33 cellular contexts compared by ENCODE assay signal in genomic region chr2:179304424-179304823, GRCh38.
"Had no signal": no experiment of that assay in that cellular context is flagged by ENCODE, and none has a peak within 500 bp of the region (broad histone marks: within the 10 kb centered on the region; RNA-seq: fewer than 3 reads in every experiment).

No MANE protein-coding gene starts in this region.

- H3K27ac ChIP-seq: brain microvascular endothelial cell, coronary artery, dorsolateral prefrontal cortex, gastroesophageal sphincter, WERI-Rb-1 had no signal

- DNase-seq: activated B cell treated with CpG ODN at 0.5 μM for 24 hours; activated CD4-positive, alpha-beta T cell treated with anti-CD3 and anti-CD28 coated beads for 48 hours; activated CD4-positive, alpha-beta T cell treated with anti-CD3 and anti-CD28 coated beads, Interleukin-2, amount 50 U/mL, for 1 hour; activated CD4-positive, alpha-beta T cell treated with anti-CD3 and anti-CD28 coated beads, Interleukin-2, amount 50 U/mL, for 48 hours; activated CD8-positive, alpha-beta memory T cell treated with anti-CD3 and anti-CD28 coated beads for 24 hours; activated CD8-positive, alpha-beta T cell treated with anti-CD3 and anti-CD28 coated beads for 36 hours; activated effector memory CD4-positive, alpha-beta T cell treated with Interleukin-2 at 50 U/mL for 16 hours; activated gamma-delta T cell treated with Interleukin-2 at 50 U/mL for 16 hours; activated naive CD4-positive, alpha-beta T cell treated with anti-CD3 and anti-CD28 coated beads, Interleukin-2, amount 50 U/mL, for 16 hours; activated naive CD4-positive, alpha-beta T cell treated with Interleukin-2 at 50 U/mL for 16 hours; activated T-cell treated with anti-CD3 and anti-CD28 coated beads, Interleukin-2, amount 50 U/mL, for 4 hours; amniotic stem cell; anterior cingulate cortex; brain microvascular endothelial cell; dorsolateral prefrontal cortex; effector memory CD4-positive, alpha-beta T cell; endodermal cell; foreskin fibroblast; T-helper 1 cell; T-helper 17 cell; T1000; WERI-Rb-1 had no signal

- H3K27me3 ChIP-seq: brain microvascular endothelial cell, dorsolateral prefrontal cortex, gastroesophageal sphincter had no signal

- H3K4me1 ChIP-seq: gastroesophageal sphincter had no signal

- H3K36me3 ChIP-seq: brain microvascular endothelial cell, gastroesophageal sphincter, WERI-Rb-1 had no signal

- H3K4me1 Mint-ChIP-seq: activated T-helper 17 cell treated with anti-CD3 and anti-CD28 coated beads, Interleukin-2, amount 50 U/mL, for 72 hours; central memory CD8-positive, alpha-beta T cell; endodermal cell; T-helper 17 cell had no signal

- H3K27me3 Mint-ChIP-seq: activated B cell treated with CpG ODN at 0.5 μM for 24 hours; central memory CD8-positive, alpha-beta T cell; dendritic cell treated with granulocyte-macrophage colony-stimulating factor and Interleukin-4, amounts not matched to agents 40 ng/mL and 50 ng/mL, for 4 days; T-helper 17 cell had no signal

- FAIRE-seq: astrocyte, bronchial epithelial cell had no signal

- H3K4me3 Mint-ChIP-seq: activated B cell treated with CpG ODN at 0.5 μM for 24 hours; activated CD8-positive, alpha-beta T cell treated with anti-CD3 and anti-CD28 coated beads for 36 hours; activated naive CD8-positive, alpha-beta T cell; activated T-cell treated with anti-CD3 and anti-CD28 coated beads, Interleukin-2, amount 50 U/mL, for 4 hours; activated T-helper 17 cell treated with anti-CD3 and anti-CD28 coated beads, Interleukin-2, amount 50 U/mL, for 72 hours; central memory CD8-positive, alpha-beta T cell; dendritic cell treated with granulocyte-macrophage colony-stimulating factor and Interleukin-4, amounts not matched to agents 40 ng/mL and 50 ng/mL, for 4 days; endodermal cell; T-helper 17 cell; T-helper 2 cell treated with Interferon-gamma antibody and Interleukin-4, amounts not matched to agents 5 μg/mL and 100 μg/mL, for 36 hours had no signal

- H3K4me3 ChIP-seq: coronary artery, dorsolateral prefrontal cortex, gastroesophageal sphincter had no signal

- H3K9me3 ChIP-seq: gastroesophageal sphincter had no signal

- ATAC-seq: activated CD4-positive, CD25-positive, alpha-beta regulatory T cell treated with anti-CD3 and anti-CD28 coated beads, Interleukin-2, amount 50 U/mL, for 24 hours; activated CD8-positive, alpha-beta T cell treated with anti-CD3 and anti-CD28 coated beads for 36 hours; activated T-cell treated with anti-CD3 and anti-CD28 coated beads, Interleukin-2, amount 50 U/mL, for 4 hours; activated T-helper 17 cell treated with anti-CD3 and anti-CD28 coated beads, Interleukin-2, amount 50 U/mL, for 72 hours; esophagus mucosa; gastroesophageal sphincter; T-helper 17 cell had no signal

- H3K27ac Mint-ChIP-seq: activated B cell treated with CpG ODN at 0.5 μM for 24 hours; activated CD8-positive, alpha-beta T cell treated with anti-CD3 and anti-CD28 coated beads for 36 hours; activated naive CD8-positive, alpha-beta T cell; activated T-helper 17 cell treated with anti-CD3 and anti-CD28 coated beads, Interleukin-2, amount 50 U/mL, for 72 hours; dendritic cell treated with granulocyte-macrophage colony-stimulating factor and Interleukin-4, amounts not matched to agents 40 ng/mL and 50 ng/mL, for 4 days; endodermal cell; T-helper 17 cell; T-helper 2 cell treated with Interferon-gamma antibody and Interleukin-4, amounts not matched to agents 5 μg/mL and 100 μg/mL, for 36 hours had no signal

- H3K9me3 Mint-ChIP-seq: activated CD8-positive, alpha-beta T cell treated with anti-CD3 and anti-CD28 coated beads for 36 hours; activated T-helper 17 cell treated with anti-CD3 and anti-CD28 coated beads, Interleukin-2, amount 50 U/mL, for 72 hours; T-helper 2 cell treated with Interferon-gamma antibody and Interleukin-4, amounts not matched to agents 5 μg/mL and 100 μg/mL, for 36 hours had no signal
